Comparison of ENCODE assay signal across 13 cellular contexts in genomic region chr13:85816413-85816812, GRCh38. TPM values are rescaled to one million over a fixed set of nuclear protein-coding genes. Genes with fewer than 3 reads are reported as not detected.
DNase-seq lines count a peak whose midpoint lies in the region; ATAC-seq and TF ChIP-seq lines count a peak whose summit lies in the region.
"Had no signal": no experiment of that assay in that cellular context is flagged by ENCODE, and none has a peak within 500 bp of the region (broad histone marks: within the 10 kb centered on the region; RNA-seq: fewer than 3 reads in every experiment).

No MANE protein-coding gene starts in this region.

- no peaks in the 10 kb centered on the region for H3F3A ChIP-seq in PC-3 (ENCODE audit: low read length, unreplicated experiment)

- no peak overlapping the region for H2BK15ac ChIP-seq in mesenchymal stem cell (ENCODE audit: low read depth, poor library complexity, severe bottlenecking)

- DNase-seq in COLO829 (ENCODE audit: low spot score) (peak; percentile 15), PC-3 (peak; percentile 56), foreskin keratinocyte (no peak), HAP-1 (ENCODE audit: low spot score in 2 of 2) (no peak), mesenchymal stem cell (no peak)
- DNase-seq: amygdala, cortex of kidney, esophagus squamous epithelium, NCI-H1694, stomach had no signal

- no peak for ATAC-seq in PC-3
- no peak for ATAC-seq in foreskin keratinocyte
- ATAC-seq in GM19324 (IDR thresholded peaks at IDR 0.05; ENCODE audit: low FRiP score, unreplicated experiment): no peak

- H3K14ac ChIP-seq in mesenchymal stem cell (ENCODE audit: low read length in 2 of 2): no peak overlapping the region

- H3K9me3 ChIP-seq in PC-3 (ENCODE audit: low read length) (no peaks in the 10 kb centered on the region), HAP-1 (no peaks in the 10 kb centered on the region), mesenchymal stem cell (ENCODE audit: control insufficient read depth, low read length) (no peaks in the 10 kb centered on the region)
- H3K9me3 ChIP-seq: esophagus squamous epithelium, stomach had no signal

- H3K18ac ChIP-seq in mesenchymal stem cell (ENCODE audit: low read depth in 1 of 2, low read length in 2 of 2): no peak overlapping the region

- H2BK12ac ChIP-seq in mesenchymal stem cell (ENCODE audit: low read length in 2 of 2): no peak overlapping the region

- peak; percentile 29; the same call in 1 of the 2 replicates for TF ChIP-seq RAD21 in Ishikawa (IDR thresholded peaks at IDR 0.05; ENCODE audit: low read depth)

- no peak overlapping the region for H2AK5ac ChIP-seq in mesenchymal stem cell (ENCODE audit: low read length, severe bottlenecking)

- H2AFZ ChIP-seq in PC-3 (ENCODE audit: low read length): no peak overlapping the region
- H2AFZ ChIP-seq in mesenchymal stem cell (ENCODE audit: low read depth, low read length): no peak overlapping the region

- no peak overlapping the region for H2BK120ac ChIP-seq in mesenchymal stem cell (ENCODE audit: low read depth, low read length)

- H3K79me2 ChIP-seq in PC-3 (ENCODE audit: low read length): no peaks in the 10 kb centered on the region

- POLR2A ChIA-PET in PC-3 (lab: Charles Lee; ENCODE audit: unreplicated experiment): no interaction called here

- H3K4me3 ChIP-seq in PC-3 (ENCODE audit: low read length): no peak overlapping the region
- no peak overlapping the region for H3K4me3 ChIP-seq in HAP-1
- no peak overlapping the region for H3K4me3 ChIP-seq in mesenchymal stem cell (ENCODE audit: insufficient read depth in 1 of 2, low read depth in 1 of 2, low read length in 2 of 2)
- H3K4me3 ChIP-seq: esophagus squamous epithelium, stomach had no signal

- H3K79me1 ChIP-seq in mesenchymal stem cell (replicated peaks; ENCODE audit: low read length, poor library complexity, severe bottlenecking): no peaks in the 10 kb centered on the region

- H4K91ac ChIP-seq in mesenchymal stem cell (ENCODE audit: low read length): no peak overlapping the region

- no peaks in the 10 kb centered on the region for H4K20me1 ChIP-seq in PC-3 (ENCODE audit: low read length)

- BruUV-seq in PC-3 (replicated peaks; lab: Mats Ljungman, UMichigan): no TSS peak

- H3K9ac ChIP-seq in PC-3 (ENCODE audit: low read length): no peak overlapping the region
- H3K9ac ChIP-seq in mesenchymal stem cell (ENCODE audit: low read length): no peak overlapping the region

- no peaks in the 10 kb centered on the region for H3K27me3 ChIP-seq in PC-3 (ENCODE audit: low read length)
- no peaks in the 10 kb centered on the region for H3K27me3 ChIP-seq in foreskin keratinocyte
- no peaks in the 10 kb centered on the region for H3K27me3 ChIP-seq in HAP-1 (ENCODE audit: low read depth)
- H3K27me3 ChIP-seq in mesenchymal stem cell (ENCODE audit: control insufficient read depth in 1 of 2, insufficient read depth in 1 of 2, low read length in 2 of 2): no peaks in the 10 kb centered on the region
- H3K27me3 ChIP-seq: esophagus squamous epithelium, stomach had no signal

- no peak overlapping the region for H2BK5ac ChIP-seq in mesenchymal stem cell (ENCODE audit: low read depth, low read length, poor library complexity, severe bottlenecking)

- H3K4ac ChIP-seq in mesenchymal stem cell (ENCODE audit: low read depth in 1 of 2, low read length in 2 of 2): no peak overlapping the region

- H4K8ac ChIP-seq in mesenchymal stem cell (ENCODE audit: low read length): no peak overlapping the region

- no peak overlapping the region for H3K4me2 ChIP-seq in PC-3 (ENCODE audit: low read length)
- no peak overlapping the region for H3K4me2 ChIP-seq in mesenchymal stem cell (ENCODE audit: low read length, poor library complexity, severe bottlenecking)

- intact Hi-C loops in PC-3 (cut with micrococcal nuclease): loop anchor here (1.0 kb wide), 2 partner anchors 920 to 972 kb away; no protein-coding TSS in a partner anchor

- TF ChIP-seq CTCF in PC-3 (conservative IDR thresholded peaks at IDR 0.05; ENCODE audit: low read depth, low read length) (peak; percentile 58), foreskin keratinocyte (conservative IDR thresholded peaks at IDR 0.05) (peak; percentile 53)

- H3K4me1 ChIP-seq in PC-3 (ENCODE audit: insufficient read depth, low read length) (no peaks in the 10 kb centered on the region), foreskin keratinocyte (no peaks in the 10 kb centered on the region), HAP-1 (no peaks in the 10 kb centered on the region), mesenchymal stem cell (ENCODE audit: control insufficient read depth, insufficient read depth, low read depth, low read length) (no peaks in the 10 kb centered on the region)
- H3K4me1 ChIP-seq: esophagus squamous epithelium, stomach had no signal

- CTCF ChIA-PET in PC-3 (lab: Charles Lee): no interaction called here

- H3K9me2 ChIP-seq in PC-3 (replicated peaks; ENCODE audit: low read length): no peaks in the 10 kb centered on the region

- H3K23ac ChIP-seq in mesenchymal stem cell (ENCODE audit: low read length in 2 of 2): no peak overlapping the region

- H3K27ac ChIP-seq in PC-3 (ENCODE audit: low read length) (no peak overlapping the region), foreskin keratinocyte (no peak overlapping the region), mesenchymal stem cell (ENCODE audit: low read length, poor library complexity, severe bottlenecking) (no peak overlapping the region)
- H3K27ac ChIP-seq: esophagus squamous epithelium, stomach had no signal

- H3K36me3 ChIP-seq in PC-3 (ENCODE audit: low read depth, low read length) (no peaks in the 10 kb centered on the region), HAP-1 (replicated peaks) (no peaks in the 10 kb centered on the region), mesenchymal stem cell (ENCODE audit: control insufficient read depth in 1 of 2, insufficient read depth in 2 of 2, low read depth in 1 of 2, low read length in 2 of 2) (no peaks in the 10 kb centered on the region)
- H3K36me3 ChIP-seq: esophagus squamous epithelium, stomach had no signal

- in situ Hi-C loops in HAP-1 (cut with MboI; ENCODE audit: low sequenced_read_pairs): no loop called here

- TF ChIP-seq EP300 in Ishikawa (IDR thresholded peaks at IDR 0.05; ENCODE audit: borderline replicate concordance): no peak

TF ChIP-seq in Ishikawa, 13 proteins besides CTCF, POLR2A, EP300 and RAD21:
- TF ChIP-seq TEAD4 (IDR thresholded peaks at IDR 0.05): no peak
- TF ChIP-seq TCF12 (IDR thresholded peaks at IDR 0.05; ENCODE audit: low read depth): no peak
- no peak for TF ChIP-seq CREB1 (IDR thresholded peaks at IDR 0.05; ENCODE audit: low read depth)
- no peak for TF ChIP-seq TAF1 (IDR thresholded peaks at IDR 0.05; ENCODE audit: low read depth)
- TF ChIP-seq, protein P1, sequence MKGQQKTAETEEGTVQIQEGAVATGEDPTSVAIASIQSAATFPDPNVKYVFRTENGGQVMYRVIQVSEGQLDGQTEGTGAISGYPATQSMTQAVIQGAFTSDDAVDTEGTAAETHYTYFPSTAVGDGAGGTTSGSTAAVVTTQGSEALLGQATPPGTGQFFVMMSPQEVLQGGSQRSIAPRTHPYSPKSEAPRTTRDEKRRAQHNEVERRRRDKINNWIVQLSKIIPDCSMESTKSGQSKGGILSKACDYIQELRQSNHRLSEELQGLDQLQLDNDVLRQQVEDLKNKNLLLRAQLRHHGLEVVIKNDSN (IDR thresholded peaks at IDR 0.05): no peak
- no peak for TF ChIP-seq MAX (IDR thresholded peaks at IDR 0.05)
- TF ChIP-seq FOXM1 (IDR thresholded peaks at IDR 0.05; ENCODE audit: borderline replicate concordance, low read depth): no peak
- TF ChIP-seq NFIC (IDR thresholded peaks at IDR 0.05): no peak
- TF ChIP-seq, protein P2, sequence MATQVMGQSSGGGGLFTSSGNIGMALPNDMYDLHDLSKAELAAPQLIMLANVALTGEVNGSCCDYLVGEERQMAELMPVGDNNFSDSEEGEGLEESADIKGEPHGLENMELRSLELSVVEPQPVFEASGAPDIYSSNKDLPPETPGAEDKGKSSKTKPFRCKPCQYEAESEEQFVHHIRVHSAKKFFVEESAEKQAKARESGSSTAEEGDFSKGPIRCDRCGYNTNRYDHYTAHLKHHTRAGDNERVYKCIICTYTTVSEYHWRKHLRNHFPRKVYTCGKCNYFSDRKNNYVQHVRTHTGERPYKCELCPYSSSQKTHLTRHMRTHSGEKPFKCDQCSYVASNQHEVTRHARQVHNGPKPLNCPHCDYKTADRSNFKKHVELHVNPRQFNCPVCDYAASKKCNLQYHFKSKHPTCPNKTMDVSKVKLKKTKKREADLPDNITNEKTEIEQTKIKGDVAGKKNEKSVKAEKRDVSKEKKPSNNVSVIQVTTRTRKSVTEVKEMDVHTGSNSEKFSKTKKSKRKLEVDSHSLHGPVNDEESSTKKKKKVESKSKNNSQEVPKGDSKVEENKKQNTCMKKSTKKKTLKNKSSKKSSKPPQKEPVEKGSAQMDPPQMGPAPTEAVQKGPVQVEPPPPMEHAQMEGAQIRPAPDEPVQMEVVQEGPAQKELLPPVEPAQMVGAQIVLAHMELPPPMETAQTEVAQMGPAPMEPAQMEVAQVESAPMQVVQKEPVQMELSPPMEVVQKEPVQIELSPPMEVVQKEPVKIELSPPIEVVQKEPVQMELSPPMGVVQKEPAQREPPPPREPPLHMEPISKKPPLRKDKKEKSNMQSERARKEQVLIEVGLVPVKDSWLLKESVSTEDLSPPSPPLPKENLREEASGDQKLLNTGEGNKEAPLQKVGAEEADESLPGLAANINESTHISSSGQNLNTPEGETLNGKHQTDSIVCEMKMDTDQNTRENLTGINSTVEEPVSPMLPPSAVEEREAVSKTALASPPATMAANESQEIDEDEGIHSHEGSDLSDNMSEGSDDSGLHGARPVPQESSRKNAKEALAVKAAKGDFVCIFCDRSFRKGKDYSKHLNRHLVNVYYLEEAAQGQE (IDR thresholded peaks at IDR 0.05; ENCODE audit: low read depth): no peak
- no peak for TF ChIP-seq CEBPB (IDR thresholded peaks at IDR 0.05)
- no peak for TF ChIP-seq YY1 (IDR thresholded peaks at IDR 0.05; ENCODE audit: low read depth)
- no peak for TF ChIP-seq EGR1 (IDR thresholded peaks at IDR 0.05)

RNA-seq across cellular contexts. Expression of gene SLITRK6, which starts 17.2 kb away (rescaled TPM):
- total RNA-seq in PC-3 (2014; rRNA removed) (4.1 and 4.6 TPM in 2 replicates), foreskin keratinocyte (0.88 and 5.6 TPM in 2 replicates)
- 0.35 and 1.7 TPM in 2 replicates for polyA plus RNA-seq in foreskin keratinocyte
- polyA plus RNA-seq in mesenchymal stem cell (2013, experiment 1 of 2): 55.9 TPM
- 56.1 TPM for polyA plus RNA-seq in mesenchymal stem cell (2013, experiment 2 of 2)
- total RNA-seq: lung microvascular endothelial cell had no signal

Comparison
In these comparisons a context has a peak if more than half of its experiments do, and no peak if none do; other contexts are left out.
1. DNase-seq: peak in COLO829 (single experiment) and PC-3 (single experiment); none in foreskin keratinocyte (0 of 2), HAP-1 (0 of 2) and mesenchymal stem cell (single experiment).